ENCODE assay signal across 8 cellular contexts in genomic region chr12:53624453-53624852, GRCh38. TPM values are rescaled to one million over a fixed set of nuclear protein-coding genes. Genes with fewer than 3 reads are reported as not detected.
DNase-seq lines count a peak whose midpoint lies in the region; TF ChIP-seq lines count a peak whose summit lies in the region.

No MANE protein-coding gene starts in this region.

- H3K79me2 ChIP-seq in SU-DHL-6 (ENCODE audit: insufficient read depth, low read length) = peaks cover 40% of the 10 kb centered on the region

- H4K20me1 ChIP-seq in SU-DHL-6 (ENCODE audit: low read depth, low read length) = no peaks in the 10 kb centered on the region

- intact Hi-C loops in sigmoid colon (cut with DNase I) = no loop called here

- H3K27me3 ChIP-seq in SU-DHL-6 (ENCODE audit: low read length) (no peaks in the 10 kb centered on the region), sigmoid colon (no peaks in the 10 kb centered on the region)

- peaks cover 40% of the 10 kb centered on the region for H3F3A ChIP-seq in SU-DHL-6 (ENCODE audit: insufficient read depth)

- WGBS in sigmoid colon, 2 donors = 8 to 51% methylated on average over 2 of the region's 2 CpGs

- H3K9me2 ChIP-seq in SU-DHL-6 (replicated peaks; ENCODE audit: insufficient read depth, low read length) = no peaks in the 10 kb centered on the region

- no peak for TF ChIP-seq POLR2A in sigmoid colon (IDR thresholded peaks at IDR 0.05)

- TF ChIP-seq EP300 in sigmoid colon (IDR thresholded peaks at IDR 0.05) = no peak

- H3K9ac ChIP-seq in SU-DHL-6 (ENCODE audit: low read length) = peak overlapping the region; percentile 85

- peaks cover 0 to 42% (median 32%) of the 10 kb centered on the region in 4 donors for H3K4me1 ChIP-seq in sigmoid colon

- H3K9me3 ChIP-seq in SU-DHL-6 (ENCODE audit: insufficient read depth, low read length) = no peaks in the 10 kb centered on the region
- H3K9me3 ChIP-seq in sigmoid colon = no peaks in the 10 kb centered on the region

- peak overlapping the region; percentile 76 for H3K4me2 ChIP-seq in SU-DHL-6 (ENCODE audit: low read depth, low read length, poor library complexity, severe bottlenecking)

- H3K4me3 ChIP-seq in GM08714 (ENCODE audit: low read length) = peak overlapping the region; percentile 95; the same call in 1 of the 2 replicates
- H3K4me3 ChIP-seq in SU-DHL-6 (ENCODE audit: insufficient read depth, low read length, poor library complexity, severe bottlenecking) = peak overlapping the region; percentile 89
- H3K4me3 ChIP-seq in fibroblast of mammary gland (ENCODE audit: control insufficient read depth, low read depth, low read length) = peak overlapping the region; percentile 92
- peak overlapping the region; percentile 59 to 70 (median 67) for H3K4me3 ChIP-seq in sigmoid colon

- H3K27ac ChIP-seq in SU-DHL-6 (ENCODE audit: low read depth, low read length) (peak overlapping the region; percentile 63), sigmoid colon (peak overlapping the region; percentile 89 to 93 (median 90))

- DNase-seq in fibroblast of mammary gland (ENCODE audit: low read depth) (peak; percentile 44), sigmoid colon (no peak), NCI-H510A treated with DMSO at 0.1 percent for 48 hours (lab: John Stamatoyannopoulos, UW) (no peak), NCI-H1105 treated with DMSO at 0.1 percent for 48 hours (lab: John Stamatoyannopoulos, UW) (no peak), D341Med (ENCODE audit: low spot score) (no peak), NCI-H82 (lab: John Stamatoyannopoulos, UW) (no peak)

- H2AFZ ChIP-seq in SU-DHL-6 (ENCODE audit: low read depth, low read length, severe bottlenecking) = no peak overlapping the region

- H3K36me3 ChIP-seq in SU-DHL-6 (ENCODE audit: low read length) (no peaks in the 10 kb centered on the region), sigmoid colon (no peaks in the 10 kb centered on the region)

- TF ChIP-seq CTCF in SU-DHL-6 (IDR thresholded peaks at IDR 0.05; ENCODE audit: insufficient read depth, low read length, poor library complexity, severe bottlenecking) (no peak), fibroblast of mammary gland (conservative IDR thresholded peaks at IDR 0.05; ENCODE audit: control insufficient read depth, insufficient read depth, low read depth, low read length) (no peak), sigmoid colon (IDR thresholded peaks at IDR 0.05) (no peak)

RNA-seq across cellular contexts. Expression of gene ATF7, which starts 1.7 kb away (rescaled TPM):
- total RNA-seq in sigmoid colon = 10 to 100 TPM; 20.3 to 36.0 (median 27.1) TPM
- polyA plus RNA-seq in sigmoid colon = 10 to 100 TPM; 20.2 to 22.0 (median 21.0) TPM

RNA-seq across cellular contexts. Expression of gene ATP5MC2, which starts 51.4 kb away (rescaled TPM):
- total RNA-seq in sigmoid colon = 100 to 1,000 TPM; 409 to 571 (median 531) TPM
- polyA plus RNA-seq in sigmoid colon = 100 to 1,000 TPM; 535 to 828 (median 574) TPM
